ENCODE assay signal across 8 cellular contexts in genomic region chr5:53478411-53479044, GRCh38. TPM values are rescaled to one million over a fixed set of nuclear protein-coding genes. Genes with fewer than 3 reads are reported as not detected.
DNase-seq lines count a peak whose midpoint lies in the region; ATAC-seq and TF ChIP-seq lines count a peak whose summit lies in the region.

No MANE protein-coding gene starts in this region.

- intact Hi-C loops in left ventricle myocardium inferior (cut with micrococcal nuclease): loop anchor here (5.0 to 10.0 kb wide), 2 partner anchors 396 to 739 kb away; no protein-coding TSS in a partner anchor

- DNase-seq in DMS153 treated with DMSO at 0.1 percent for 48 hours (lab: John Stamatoyannopoulos, UW; ENCODE audit: unreplicated experiment) (peak; percentile 27), HFFc6 (peak; percentile 60), NCI-H524 treated with DMSO at 0.1 percent for 48 hours (lab: John Stamatoyannopoulos, UW) (peak; percentile 27), left ventricle myocardium inferior (peak; percentile 22), putamen (ENCODE audit: low spot score) (peak; percentile 56), mucosa of gallbladder (ENCODE audit: low spot score) (no peak), NCI-H1048 (lab: John Stamatoyannopoulos, UW) (no peak)
- peak; percentile 14 for DNase-seq in activated naive CD8-positive, alpha-beta T cell treated with anti-CD3 and anti-CD28 coated beads, Interleukin-2, amount 50 U/mL, for 24 hours

- peaks cover 12% of the 10 kb centered on the region for H3K36me3 Mint-ChIP-seq in HFFc6 (ENCODE audit: low read depth)
- no peaks in the 10 kb centered on the region for H3K36me3 Mint-ChIP-seq in activated naive CD8-positive, alpha-beta T cell treated with anti-CD3 and anti-CD28 coated beads, Interleukin-2, amount 50 U/mL, for 24 hours (ENCODE audit: low read depth)

- peak overlapping the region; percentile 96 for H3K4me3 Mint-ChIP-seq in HFFc6
- H3K4me3 Mint-ChIP-seq in activated naive CD8-positive, alpha-beta T cell treated with anti-CD3 and anti-CD28 coated beads, Interleukin-2, amount 50 U/mL, for 24 hours: peak overlapping the region; percentile 83

- no peaks in the 10 kb centered on the region for H3K36me3 ChIP-seq in left ventricle myocardium inferior

- H3K9me3 Mint-ChIP-seq in HFFc6: no peaks in the 10 kb centered on the region
- no peaks in the 10 kb centered on the region for H3K9me3 Mint-ChIP-seq in activated naive CD8-positive, alpha-beta T cell treated with anti-CD3 and anti-CD28 coated beads, Interleukin-2, amount 50 U/mL, for 24 hours

- peak; percentile 18 for ATAC-seq in activated naive CD8-positive, alpha-beta T cell treated with anti-CD3 and anti-CD28 coated beads, Interleukin-2, amount 50 U/mL, for 24 hours

- H3K27me3 ChIP-seq in left ventricle myocardium inferior (ENCODE audit: low read depth): peaks cover 20% of the 10 kb centered on the region

- H3K4me3 ChIP-seq in left ventricle myocardium inferior: peak overlapping the region; percentile 83

- H3K27ac ChIP-seq in left ventricle myocardium inferior (replicated peaks): peak overlapping the region; percentile 11

- peaks cover 7% of the 10 kb centered on the region for H3K27me3 Mint-ChIP-seq in HFFc6 (ENCODE audit: insufficient read depth)
- peaks cover 70% of the 10 kb centered on the region for H3K27me3 Mint-ChIP-seq in activated naive CD8-positive, alpha-beta T cell treated with anti-CD3 and anti-CD28 coated beads, Interleukin-2, amount 50 U/mL, for 24 hours

- peak; percentile 78 for TF ChIP-seq CTCF in HFFc6 (IDR thresholded peaks at IDR 0.05)
- TF ChIP-seq CTCF in left ventricle myocardium inferior (IDR thresholded peaks at IDR 0.05; ENCODE audit: borderline replicate concordance): peak; percentile 68

- H3K9me3 ChIP-seq in left ventricle myocardium inferior (replicated peaks): no peaks in the 10 kb centered on the region

- H3K27ac Mint-ChIP-seq in HFFc6: peak overlapping the region; percentile 15; the same call in 1 of the 2 replicates
- H3K27ac Mint-ChIP-seq in activated naive CD8-positive, alpha-beta T cell treated with anti-CD3 and anti-CD28 coated beads, Interleukin-2, amount 50 U/mL, for 24 hours: no peak overlapping the region

- H3K4me1 ChIP-seq in left ventricle myocardium inferior: peaks cover 40% of the 10 kb centered on the region

- peaks cover 23% of the 10 kb centered on the region for H3K4me1 Mint-ChIP-seq in HFFc6 (ENCODE audit: low read depth)
- peaks cover 27% of the 10 kb centered on the region for H3K4me1 Mint-ChIP-seq in activated naive CD8-positive, alpha-beta T cell treated with anti-CD3 and anti-CD28 coated beads, Interleukin-2, amount 50 U/mL, for 24 hours

RNA-seq across cellular contexts. Expression of gene FST, which starts 1.9 kb away (rescaled TPM):
- 10 to 100 TPM; 14.2 to 92.1 (median 82.2) TPM for total RNA-seq in HFFc6 (2021; fragmentation: NEBNext Ultra II Directional; extraction: Animal tissue kit (Norgen Biotek cat#: 25700))
- total RNA-seq in left ventricle myocardium inferior: 2.0 TPM
- 3.8 TPM for total RNA-seq in mucosa of gallbladder

Comparison
In these comparisons a context has a peak if more than half of its experiments do, and no peak if none do; other contexts are left out.
1. DNase-seq: peak in DMS153 treated with DMSO at 0.1 percent for 48 hours (single experiment), HFFc6 (single experiment), NCI-H524 treated with DMSO at 0.1 percent for 48 hours (single experiment), activated naive CD8-positive, alpha-beta T cell treated with anti-CD3 and anti-CD28 coated beads, Interleukin-2, amount 50 U/mL, for 24 hours (single experiment), left ventricle myocardium inferior (single experiment) and putamen (single experiment); none in mucosa of gallbladder (single experiment) and NCI-H1048 (single experiment).